Comparison of ENCODE assay signal across 26 cellular contexts in genomic region chr1:13826591-13826990, GRCh38.
"Had no signal": no experiment of that assay in that cellular context is flagged by ENCODE, and none has a peak within 500 bp of the region (broad histone marks: within the 10 kb centered on the region; RNA-seq: fewer than 3 reads in every experiment).

No MANE protein-coding gene starts in this region.

- H3K27ac ChIP-seq: ascending aorta, cardiac muscle cell, SJSA1 had no signal

- H3K9me3 ChIP-seq: ascending aorta, SJSA1, SK-N-SH had no signal

- H3K27ac Mint-ChIP-seq: activated CD4-positive, alpha-beta T cell treated with anti-CD3 and anti-CD28 coated beads, Interleukin-2, amount 10 ng/mL, durations not matched to agents 24 days and 14 days; activated CD8-positive, alpha-beta T cell treated with anti-CD3 and anti-CD28 coated beads for 36 hours; activated naive CD4-positive, alpha-beta T cell treated with anti-CD3 and anti-CD28 coated beads, Interleukin-2, amount 50 U/mL, for 24 hours; activated naive CD8-positive, alpha-beta T cell treated with anti-CD3 and anti-CD28 coated beads, Interleukin-2, amount 10 ng/mL, durations not matched to agents 7 days and 5 days; activated T-cell treated with anti-CD3 and anti-CD28 coated beads, Interleukin-2, amount 50 U/mL, for 72 hours; activated T-helper 2 cell treated with anti-CD3 and anti-CD28 coated beads, Interferon-gamma antibody, Interleukin-2, Interleukin-4, amounts not matched to agents 10 μg/mL and 5 μg/mL and 100 μg/mL, durations not matched to agents 14 hours and 24 hours and 36 hours; T-helper 1 cell treated with Interleukin-12 subunit alpha and Interleukin-12 subunit beta and Interleukin-4 antibody, amounts not matched to agents 30 μg/mL and 1 μg/mL, for 36 hours; T-helper 2 cell treated with Interferon-gamma antibody and Interleukin-4, amounts not matched to agents 5 μg/mL and 100 μg/mL, for 36 hours had no signal

- H3K4me3 Mint-ChIP-seq: activated CD4-positive, alpha-beta T cell treated with anti-CD3 and anti-CD28 coated beads, Interleukin-2, amount 10 ng/mL, durations not matched to agents 24 days and 14 days; activated CD8-positive, alpha-beta T cell treated with anti-CD3 and anti-CD28 coated beads for 36 hours; activated naive CD4-positive, alpha-beta T cell treated with anti-CD3 and anti-CD28 coated beads, Interleukin-2, amount 50 U/mL, for 24 hours; activated naive CD8-positive, alpha-beta T cell treated with anti-CD3 and anti-CD28 coated beads, Interleukin-2, amount 10 ng/mL, durations not matched to agents 7 days and 5 days; activated T-cell treated with anti-CD3 and anti-CD28 coated beads, Interleukin-2, amount 50 U/mL, for 72 hours; T-helper 1 cell treated with Interleukin-12 subunit alpha and Interleukin-12 subunit beta and Interleukin-4 antibody, amounts not matched to agents 30 μg/mL and 1 μg/mL, for 36 hours; T-helper 2 cell treated with Interferon-gamma antibody and Interleukin-4, amounts not matched to agents 5 μg/mL and 100 μg/mL, for 36 hours had no signal

- H3K4me3 ChIP-seq: ascending aorta, cardiac muscle cell, SJSA1 had no signal

- H3K4me1 Mint-ChIP-seq: activated CD4-positive, alpha-beta T cell treated with anti-CD3 and anti-CD28 coated beads, Interleukin-2, amount 10 ng/mL, durations not matched to agents 24 days and 14 days; activated naive CD4-positive, alpha-beta T cell treated with anti-CD3 and anti-CD28 coated beads, Interleukin-2, amount 50 U/mL, for 24 hours; activated naive CD8-positive, alpha-beta T cell treated with anti-CD3 and anti-CD28 coated beads, Interleukin-2, amount 10 ng/mL, durations not matched to agents 7 days and 5 days had no signal

- H3K9ac ChIP-seq: SK-N-SH had no signal

- DNase-seq: activated CD4-positive, alpha-beta T cell treated with anti-CD3 and anti-CD28 coated beads, Interleukin-2, amount 10 ng/mL, durations not matched to agents 24 days and 14 days; activated CD4-positive, alpha-beta T cell treated with anti-CD3 and anti-CD28 coated beads, Interleukin-2, amount 50 U/mL, for 4 hours; activated CD8-positive, alpha-beta T cell treated with anti-CD3 and anti-CD28 coated beads for 36 hours; activated gamma-delta T cell; activated naive CD4-positive, alpha-beta T cell treated with Interleukin-2 at 50 U/mL for 16 hours; activated naive CD8-positive, alpha-beta T cell treated with anti-CD3 and anti-CD28 coated beads, Interleukin-2, amount 10 ng/mL, durations not matched to agents 7 days and 5 days; activated T-cell treated with anti-CD3 and anti-CD28 coated beads, Interleukin-2, amount 50 U/mL, for 1 hour; activated T-cell treated with anti-CD3 and anti-CD28 coated beads, Interleukin-2, amount 50 U/mL, for 72 hours; amygdala; Karpas-422; KBM-7; NCI-H1105; NCI-H1417 treated with DMSO at 0.1 percent for 48 hours; NCI-H1930; NCI-H345; NCI-H524 treated with DMSO at 0.1 percent for 48 hours; SHP77 treated with DMSO at 0.1 percent for 48 hours had no signal

- H3K27me3 Mint-ChIP-seq: activated CD4-positive, alpha-beta T cell treated with anti-CD3 and anti-CD28 coated beads, Interleukin-2, amount 10 ng/mL, durations not matched to agents 24 days and 14 days; activated CD8-positive, alpha-beta T cell treated with anti-CD3 and anti-CD28 coated beads for 36 hours; activated naive CD4-positive, alpha-beta T cell treated with anti-CD3 and anti-CD28 coated beads, Interleukin-2, amount 50 U/mL, for 24 hours; activated naive CD8-positive, alpha-beta T cell treated with anti-CD3 and anti-CD28 coated beads, Interleukin-2, amount 10 ng/mL, durations not matched to agents 7 days and 5 days had no signal

- H3K27me3 ChIP-seq: ascending aorta, cardiac muscle cell, SJSA1 had no signal

- H3K4me1 ChIP-seq: ascending aorta, SJSA1 had no signal

- H3K36me3 ChIP-seq: cardiac muscle cell, SJSA1 had no signal

- ATAC-seq: activated CD8-positive, alpha-beta T cell treated with anti-CD3 and anti-CD28 coated beads for 36 hours; activated T-cell treated with anti-CD3 and anti-CD28 coated beads, Interleukin-2, amount 50 U/mL, for 72 hours; Panc1 had no signal

- H3K9me3 Mint-ChIP-seq: activated CD4-positive, alpha-beta T cell treated with anti-CD3 and anti-CD28 coated beads, Interleukin-2, amount 10 ng/mL, durations not matched to agents 24 days and 14 days; activated CD8-positive, alpha-beta T cell treated with anti-CD3 and anti-CD28 coated beads for 36 hours; activated naive CD4-positive, alpha-beta T cell treated with anti-CD3 and anti-CD28 coated beads, Interleukin-2, amount 50 U/mL, for 24 hours; activated naive CD8-positive, alpha-beta T cell treated with anti-CD3 and anti-CD28 coated beads, Interleukin-2, amount 10 ng/mL, durations not matched to agents 7 days and 5 days; activated T-cell treated with anti-CD3 and anti-CD28 coated beads, Interleukin-2, amount 50 U/mL, for 72 hours; activated T-helper 2 cell treated with anti-CD3 and anti-CD28 coated beads, Interferon-gamma antibody, Interleukin-2, Interleukin-4, amounts not matched to agents 10 μg/mL and 5 μg/mL and 100 μg/mL, durations not matched to agents 14 hours and 24 hours and 36 hours; T-helper 1 cell treated with Interleukin-12 subunit alpha and Interleukin-12 subunit beta and Interleukin-4 antibody, amounts not matched to agents 30 μg/mL and 1 μg/mL, for 36 hours; T-helper 2 cell treated with Interferon-gamma antibody and Interleukin-4, amounts not matched to agents 5 μg/mL and 100 μg/mL, for 36 hours had no signal
